ENCODE assay signal across 17 cellular contexts in the genomic region with DNA sequence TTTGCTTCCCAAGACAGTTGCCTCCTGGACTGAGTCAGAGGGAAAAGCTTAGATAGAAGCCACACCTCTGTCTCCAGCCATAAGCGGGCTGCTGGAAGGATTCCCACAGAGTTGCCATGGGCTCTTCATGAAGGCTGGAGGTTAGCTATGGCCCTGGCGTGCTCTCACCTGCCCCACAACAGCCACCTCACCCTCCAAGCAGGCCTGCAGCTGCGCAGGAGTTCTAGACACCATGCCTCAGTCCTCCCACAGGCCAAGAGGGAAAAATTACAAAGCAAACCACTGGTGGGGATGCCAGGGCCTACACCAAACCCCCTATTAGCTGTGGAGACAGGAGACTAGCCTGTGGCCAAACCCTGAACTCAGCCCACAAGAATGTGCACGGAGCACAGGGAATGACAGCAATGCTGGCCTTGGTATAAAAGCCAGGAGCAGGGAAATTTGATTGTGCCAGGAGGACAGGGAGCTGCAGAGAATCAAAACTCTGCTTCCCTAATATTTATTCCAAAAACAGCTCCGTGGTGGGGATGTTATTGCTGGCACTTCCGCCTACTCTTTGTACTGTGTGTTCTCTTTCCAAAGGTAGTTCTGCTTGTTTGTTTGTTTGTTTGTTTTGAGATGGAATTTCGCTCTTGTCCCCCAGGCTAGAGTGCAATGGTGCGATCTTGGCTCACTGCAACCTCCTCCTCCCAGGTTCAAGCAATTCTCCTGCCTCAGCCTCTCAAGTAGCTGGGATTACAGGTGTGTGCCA.
A peak's percentile ranks its signal among the peaks of the same experiment; 100 is the strongest.
DNase-seq lines count a peak whose midpoint lies in the region; ATAC-seq lines count a peak whose summit lies in the region.
"Had no signal": no experiment of that assay in that cellular context is flagged by ENCODE, and none has a peak within 500 bp of the region (broad histone marks: within the 10 kb centered on the region; RNA-seq: fewer than 3 reads in every experiment).

No MANE protein-coding gene starts in this region.

- no peaks in the 10 kb centered on the region for H3K36me3 ChIP-seq in SJSA1
- H3K36me3 ChIP-seq in trophoblast cell (ENCODE audit: control insufficient read depth in 1 of 2, insufficient read depth in 2 of 2, low read length in 2 of 2): no peaks in the 10 kb centered on the region

- H3K4me1 ChIP-seq in SJSA1 (replicated peaks) (peaks cover 23% of the 10 kb centered on the region), trophoblast cell (ENCODE audit: control insufficient read depth in 1 of 2, insufficient read depth in 2 of 2, low read length in 2 of 2) (peaks cover 5 to 6% of the 10 kb centered on the region in 2 experiments)

- DNase-seq in GM04504 (ENCODE audit: low read depth): peak; percentile 67
- peak; percentile 71 to 76 for DNase-seq in SJSA1 (ENCODE audit: low read depth in 1 of 2, low spot score in 2 of 2)
- DNase-seq in epithelial cell of prostate (ENCODE audit: low read depth, low spot score): peak; percentile 91
- peak; percentile 84 to 89 for DNase-seq in trophoblast cell
- no peak for DNase-seq in amygdala (lab: John Stamatoyannopoulos, UW)
- no peak for DNase-seq in D341Med (ENCODE audit: low spot score)
- no peak for DNase-seq in NCI-H2107 (lab: John Stamatoyannopoulos, UW)
- DNase-seq: activated B cell treated with CpG ODN at 0.5 μM for 24 hours; CD4-positive, CD25-positive, alpha-beta regulatory T cell; dorsolateral prefrontal cortex; Karpas-422; naive thymus-derived CD8-positive, alpha-beta T cell; NCI-H2029 treated with DMSO at 0.1 percent for 48 hours; NK-92 treated with Interleukin-12 subunit alpha and Interleukin-12 subunit beta, amount 100 ng/mL, for 24 hours; stimulated activated naive CD4-positive, alpha-beta T cell treated with Interleukin-2 at 50 U/mL for 16 hours had no signal

- no peak overlapping the region for H4K12ac ChIP-seq in trophoblast cell (ENCODE audit: low read depth, low read length)

- no peak overlapping the region for H3K18ac ChIP-seq in trophoblast cell (ENCODE audit: low read length)

- no peak overlapping the region for H2BK120ac ChIP-seq in trophoblast cell (ENCODE audit: insufficient read depth, low read length, poor library complexity)

- no peak overlapping the region for H2BK12ac ChIP-seq in trophoblast cell (ENCODE audit: low read length)

- H3K14ac ChIP-seq in trophoblast cell (ENCODE audit: low read length): no peak overlapping the region

- H3K9ac ChIP-seq in trophoblast cell (ENCODE audit: low read length): no peak overlapping the region

- H3K4ac ChIP-seq in trophoblast cell (ENCODE audit: low read depth, low read length): no peak overlapping the region

- H3K9me3 ChIP-seq in SJSA1 (replicated peaks) (no peaks in the 10 kb centered on the region), trophoblast cell (ENCODE audit: insufficient read depth, low read depth, low read length) (peaks cover 2% of the 10 kb centered on the region)

- no peaks in the 10 kb centered on the region for H3K79me2 ChIP-seq in trophoblast cell (ENCODE audit: control insufficient read depth, insufficient read depth, low read length, poor library complexity)

- H3K27me3 ChIP-seq in SJSA1 (replicated peaks) (no peaks in the 10 kb centered on the region), trophoblast cell (ENCODE audit: insufficient read depth, low read length) (no peaks in the 10 kb centered on the region)
- H3K27me3 ChIP-seq: dorsolateral prefrontal cortex had no signal

- no peak overlapping the region for H3K23ac ChIP-seq in trophoblast cell (ENCODE audit: low read length)

- no peak overlapping the region for H2BK5ac ChIP-seq in trophoblast cell (ENCODE audit: low read depth, low read length, poor library complexity)

- H3K27ac ChIP-seq in SJSA1 (peak overlapping the region; percentile 71), epithelial cell of prostate (peak overlapping the region; percentile 53), trophoblast cell (ENCODE audit: low read depth, low read length) (no peak overlapping the region)
- H3K27ac ChIP-seq: dorsolateral prefrontal cortex, SK-N-MC had no signal

- no peaks in the 10 kb centered on the region for H3K79me1 ChIP-seq in trophoblast cell (ENCODE audit: low read length)

- H4K91ac ChIP-seq in trophoblast cell (ENCODE audit: low read depth, low read length): no peak overlapping the region

- no peak overlapping the region for H2AK5ac ChIP-seq in trophoblast cell (ENCODE audit: low read length)

- no peak overlapping the region for H2AFZ ChIP-seq in trophoblast cell (ENCODE audit: insufficient read depth, low read length, poor library complexity)

- H4K8ac ChIP-seq in trophoblast cell (ENCODE audit: low read depth, low read length): no peak overlapping the region

- no peak overlapping the region for H3K4me2 ChIP-seq in trophoblast cell (ENCODE audit: low read length)

- ATAC-seq in GM21367 (IDR thresholded peaks at IDR 0.05; ENCODE audit: unreplicated experiment): no peak
- ATAC-seq: naive thymus-derived CD8-positive, alpha-beta T cell had no signal

- WGBS in trophoblast cell (ENCODE audit: extremely low coverage, insufficient coverage, insufficient read length): no CpG with 5 or more reads among the region's 8 CpGs

- H3K4me3 ChIP-seq in SJSA1 (no peak overlapping the region), trophoblast cell (ENCODE audit: low read depth, low read length) (no peak overlapping the region)
- H3K4me3 ChIP-seq: dorsolateral prefrontal cortex, SK-N-MC had no signal

Comparison
In these comparisons a context has a peak if more than half of its experiments do, and no peak if none do; other contexts are left out.
1. DNase-seq: peak in GM04504 (single experiment), SJSA1 (2 of 2), epithelial cell of prostate (single experiment) and trophoblast cell (2 of 2); none in amygdala (0 of 56), D341Med (single experiment) and NCI-H2107 (single experiment).